1 cellular context compared by ENCODE assay signal in the genomic region with DNA sequence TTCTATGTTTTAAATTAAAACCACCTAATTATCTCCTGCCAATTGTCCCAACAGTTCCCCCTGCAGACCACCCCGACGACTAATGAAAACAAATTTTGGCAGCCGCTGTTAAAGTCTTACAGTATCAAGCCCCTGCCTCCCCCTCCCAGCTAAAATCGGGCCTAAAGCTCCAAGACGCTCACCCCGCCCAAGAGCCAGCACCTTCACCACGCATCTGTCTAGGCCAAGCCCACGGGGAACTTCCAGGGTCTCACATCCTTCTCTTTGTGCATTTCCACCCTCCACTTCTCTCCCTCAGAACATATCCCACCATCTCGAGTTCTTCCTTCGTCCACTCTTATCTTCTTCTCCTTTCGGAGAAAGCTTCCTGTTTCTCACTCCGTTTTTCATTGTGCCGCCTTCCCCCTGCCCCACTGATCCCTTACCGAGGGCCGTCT.
TF ChIP-seq lines count a peak whose summit lies in the region.

No MANE protein-coding gene starts in this region.

TF ChIP-seq in K562, 482 proteins besides CTCF, POLR2A, EP300 and RAD21 (continued from another document):
- TF ChIP-seq, protein P1, sequence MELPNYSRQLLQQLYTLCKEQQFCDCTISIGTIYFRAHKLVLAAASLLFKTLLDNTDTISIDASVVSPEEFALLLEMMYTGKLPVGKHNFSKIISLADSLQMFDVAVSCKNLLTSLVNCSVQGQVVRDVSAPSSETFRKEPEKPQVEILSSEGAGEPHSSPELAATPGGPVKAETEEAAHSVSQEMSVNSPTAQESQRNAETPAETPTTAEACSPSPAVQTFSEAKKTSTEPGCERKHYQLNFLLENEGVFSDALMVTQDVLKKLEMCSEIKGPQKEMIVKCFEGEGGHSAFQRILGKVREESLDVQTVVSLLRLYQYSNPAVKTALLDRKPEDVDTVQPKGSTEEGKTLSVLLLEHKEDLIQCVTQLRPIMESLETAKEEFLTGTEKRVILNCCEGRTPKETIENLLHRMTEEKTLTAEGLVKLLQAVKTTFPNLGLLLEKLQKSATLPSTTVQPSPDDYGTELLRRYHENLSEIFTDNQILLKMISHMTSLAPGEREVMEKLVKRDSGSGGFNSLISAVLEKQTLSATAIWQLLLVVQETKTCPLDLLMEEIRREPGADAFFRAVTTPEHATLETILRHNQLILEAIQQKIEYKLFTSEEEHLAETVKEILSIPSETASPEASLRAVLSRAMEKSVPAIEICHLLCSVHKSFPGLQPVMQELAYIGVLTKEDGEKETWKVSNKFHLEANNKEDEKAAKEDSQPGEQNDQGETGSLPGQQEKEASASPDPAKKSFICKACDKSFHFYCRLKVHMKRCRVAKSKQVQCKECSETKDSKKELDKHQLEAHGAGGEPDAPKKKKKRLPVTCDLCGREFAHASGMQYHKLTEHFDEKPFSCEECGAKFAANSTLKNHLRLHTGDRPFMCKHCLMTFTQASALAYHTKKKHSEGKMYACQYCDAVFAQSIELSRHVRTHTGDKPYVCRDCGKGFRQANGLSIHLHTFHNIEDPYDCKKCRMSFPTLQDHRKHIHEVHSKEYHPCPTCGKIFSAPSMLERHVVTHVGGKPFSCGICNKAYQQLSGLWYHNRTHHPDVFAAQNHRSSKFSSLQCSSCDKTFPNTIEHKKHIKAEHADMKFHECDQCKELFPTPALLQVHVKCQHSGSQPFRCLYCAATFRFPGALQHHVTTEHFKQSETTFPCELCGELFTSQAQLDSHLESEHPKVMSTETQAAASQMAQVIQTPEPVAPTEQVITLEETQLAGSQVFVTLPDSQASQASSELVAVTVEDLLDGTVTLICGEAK (IDR thresholded peaks at IDR 0.05), result peak; percentile 22; the same call in 1 of the 2 replicates
- TF ChIP-seq, protein P1 (CRISPR knock-in tag; IDR thresholded peaks at IDR 0.05), result no peak
- TF ChIP-seq ZSCAN32 (CRISPR knock-in tag; IDR thresholded peaks at IDR 0.05) (peak; percentile 58; the same call in 1 of the 2 replicates), HDGF (IDR thresholded peaks at IDR 0.05) (0 out of 2 replicates have a peak, but pooled peaks have one; percentile 38), ETV6 (IDR thresholded peaks at IDR 0.05; ENCODE audit: borderline replicate concordance in 1 of 2, low read depth in 2 of 2, low read length in 1 of 2) (no peak), ETV6 (CRISPR knock-in tag; IDR thresholded peaks at IDR 0.05; ENCODE audit: borderline replicate concordance) (0 out of 2 replicates have a peak, but pooled peaks have one; percentile 47), ZNF324 (CRISPR knock-in tag; IDR thresholded peaks at IDR 0.05) (peak; percentile 49; the same call in 1 of the 2 replicates), BACH1 (tag; IDR thresholded peaks at IDR 0.05) (no peak), SMAD2 (IDR thresholded peaks at IDR 0.05; ENCODE audit: low read depth, low read length) (no peak), ZNF830 (CRISPR knock-in tag; IDR thresholded peaks at IDR 0.05) (0 out of 2 replicates have a peak, but pooled peaks have one; percentile 48), RBM17 (IDR thresholded peaks at IDR 0.05; ENCODE audit: borderline replicate concordance, low read depth, low read length) (no peak), HDAC1 (IDR thresholded peaks at IDR 0.05) (peak in 1 of 2 experiments; percentile 89; a peak in 2 of 4 replicates), NFRKB (IDR thresholded peaks at IDR 0.05; ENCODE audit: low read depth) (peak; percentile 85; the same call in 1 of the 2 replicates), RFX5 (IDR thresholded peaks at IDR 0.05; ENCODE audit: low read depth, low read length) (no peak), ZNF76 (CRISPR knock-in tag; IDR thresholded peaks at IDR 0.05; ENCODE audit: borderline replicate concordance) (peak; percentile 51; the same call in 1 of the 2 replicates), BRD9 (IDR thresholded peaks at IDR 0.05; ENCODE audit: low read depth, partially characterized antibody) (peak; percentile 77), ZBTB17 (CRISPR knock-in tag; IDR thresholded peaks at IDR 0.05) (0 out of 2 replicates have a peak, but pooled peaks have one; percentile 14), ZNF316 (IDR thresholded peaks at IDR 0.05) (peak; percentile 52), PHF21A (IDR thresholded peaks at IDR 0.05; ENCODE audit: borderline replicate concordance, low read depth) (0 out of 2 replicates have a peak, but pooled peaks have one; percentile 22), NFYB (IDR thresholded peaks at IDR 0.05; ENCODE audit: extremely low read depth, insufficient read length) (no peak), POU5F1 (IDR thresholded peaks at IDR 0.05; ENCODE audit: borderline replicate concordance, low read depth, low read length, partially characterized antibody) (no peak), E2F3 (CRISPR knock-in tag; IDR thresholded peaks at IDR 0.05) (0 out of 2 replicates have a peak, but pooled peaks have one; percentile 13), MIER1 (IDR thresholded peaks at IDR 0.05; ENCODE audit: low read depth) (0 out of 2 replicates have a peak, but pooled peaks have one; percentile 33), HDAC2 (IDR thresholded peaks at IDR 0.05) (peak; percentile 17; the same call in 1 of the 2 replicates)
- TF ChIP-seq, protein P2, sequence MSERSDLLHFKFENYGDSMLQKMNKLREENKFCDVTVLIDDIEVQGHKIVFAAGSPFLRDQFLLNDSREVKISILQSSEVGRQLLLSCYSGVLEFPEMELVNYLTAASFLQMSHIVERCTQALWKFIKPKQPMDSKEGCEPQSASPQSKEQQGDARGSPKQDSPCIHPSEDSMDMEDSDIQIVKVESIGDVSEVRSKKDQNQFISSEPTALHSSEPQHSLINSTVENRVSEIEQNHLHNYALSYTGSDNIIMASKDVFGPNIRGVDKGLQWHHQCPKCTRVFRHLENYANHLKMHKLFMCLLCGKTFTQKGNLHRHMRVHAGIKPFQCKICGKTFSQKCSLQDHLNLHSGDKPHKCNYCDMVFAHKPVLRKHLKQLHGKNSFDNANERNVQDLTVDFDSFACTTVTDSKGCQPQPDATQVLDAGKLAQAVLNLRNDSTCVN (CRISPR knock-in tag; IDR thresholded peaks at IDR 0.05), result 0 out of 2 replicates have a peak, but pooled peaks have one; percentile 64
- TF ChIP-seq, protein P3, sequence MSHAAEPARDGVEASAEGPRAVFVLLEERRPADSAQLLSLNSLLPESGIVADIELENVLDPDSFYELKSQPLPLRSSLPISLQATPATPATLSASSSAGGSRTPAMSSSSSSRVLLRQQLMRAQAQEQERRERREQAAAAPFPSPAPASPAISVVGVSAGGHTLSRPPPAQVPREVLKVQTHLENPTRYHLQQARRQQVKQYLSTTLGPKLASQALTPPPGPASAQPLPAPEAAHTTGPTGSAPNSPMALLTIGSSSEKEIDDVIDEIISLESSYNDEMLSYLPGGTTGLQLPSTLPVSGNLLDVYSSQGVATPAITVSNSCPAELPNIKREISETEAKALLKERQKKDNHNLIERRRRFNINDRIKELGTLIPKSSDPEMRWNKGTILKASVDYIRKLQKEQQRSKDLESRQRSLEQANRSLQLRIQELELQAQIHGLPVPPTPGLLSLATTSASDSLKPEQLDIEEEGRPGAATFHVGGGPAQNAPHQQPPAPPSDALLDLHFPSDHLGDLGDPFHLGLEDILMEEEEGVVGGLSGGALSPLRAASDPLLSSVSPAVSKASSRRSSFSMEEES (CRISPR knock-in tag; IDR thresholded peaks at IDR 0.05), result peak; percentile 7; the same call in 1 of the 2 replicates
- TF ChIP-seq, protein P4, sequence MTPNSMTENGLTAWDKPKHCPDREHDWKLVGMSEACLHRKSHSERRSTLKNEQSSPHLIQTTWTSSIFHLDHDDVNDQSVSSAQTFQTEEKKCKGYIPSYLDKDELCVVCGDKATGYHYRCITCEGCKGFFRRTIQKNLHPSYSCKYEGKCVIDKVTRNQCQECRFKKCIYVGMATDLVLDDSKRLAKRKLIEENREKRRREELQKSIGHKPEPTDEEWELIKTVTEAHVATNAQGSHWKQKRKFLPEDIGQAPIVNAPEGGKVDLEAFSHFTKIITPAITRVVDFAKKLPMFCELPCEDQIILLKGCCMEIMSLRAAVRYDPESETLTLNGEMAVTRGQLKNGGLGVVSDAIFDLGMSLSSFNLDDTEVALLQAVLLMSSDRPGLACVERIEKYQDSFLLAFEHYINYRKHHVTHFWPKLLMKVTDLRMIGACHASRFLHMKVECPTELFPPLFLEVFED (CRISPR knock-in tag; conservative IDR thresholded peaks at IDR 0.05), result peak; percentile 91
- TF ChIP-seq, protein P5, sequence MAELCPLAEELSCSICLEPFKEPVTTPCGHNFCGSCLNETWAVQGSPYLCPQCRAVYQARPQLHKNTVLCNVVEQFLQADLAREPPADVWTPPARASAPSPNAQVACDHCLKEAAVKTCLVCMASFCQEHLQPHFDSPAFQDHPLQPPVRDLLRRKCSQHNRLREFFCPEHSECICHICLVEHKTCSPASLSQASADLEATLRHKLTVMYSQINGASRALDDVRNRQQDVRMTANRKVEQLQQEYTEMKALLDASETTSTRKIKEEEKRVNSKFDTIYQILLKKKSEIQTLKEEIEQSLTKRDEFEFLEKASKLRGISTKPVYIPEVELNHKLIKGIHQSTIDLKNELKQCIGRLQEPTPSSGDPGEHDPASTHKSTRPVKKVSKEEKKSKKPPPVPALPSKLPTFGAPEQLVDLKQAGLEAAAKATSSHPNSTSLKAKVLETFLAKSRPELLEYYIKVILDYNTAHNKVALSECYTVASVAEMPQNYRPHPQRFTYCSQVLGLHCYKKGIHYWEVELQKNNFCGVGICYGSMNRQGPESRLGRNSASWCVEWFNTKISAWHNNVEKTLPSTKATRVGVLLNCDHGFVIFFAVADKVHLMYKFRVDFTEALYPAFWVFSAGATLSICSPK (IDR thresholded peaks at IDR 0.05; ENCODE audit: borderline replicate concordance), result 0 out of 2 replicates have a peak, but pooled peaks have one; percentile 37
- TF ChIP-seq, protein P6, sequence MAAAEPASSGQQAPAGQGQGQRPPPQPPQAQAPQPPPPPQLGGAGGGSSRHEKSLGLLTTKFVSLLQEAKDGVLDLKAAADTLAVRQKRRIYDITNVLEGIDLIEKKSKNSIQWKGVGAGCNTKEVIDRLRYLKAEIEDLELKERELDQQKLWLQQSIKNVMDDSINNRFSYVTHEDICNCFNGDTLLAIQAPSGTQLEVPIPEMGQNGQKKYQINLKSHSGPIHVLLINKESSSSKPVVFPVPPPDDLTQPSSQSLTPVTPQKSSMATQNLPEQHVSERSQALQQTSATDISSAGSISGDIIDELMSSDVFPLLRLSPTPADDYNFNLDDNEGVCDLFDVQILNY (CRISPR knock-in tag; IDR thresholded peaks at IDR 0.05), result peak; percentile 85; the same call in 1 of the 2 replicates
- TF ChIP-seq, protein P7, sequence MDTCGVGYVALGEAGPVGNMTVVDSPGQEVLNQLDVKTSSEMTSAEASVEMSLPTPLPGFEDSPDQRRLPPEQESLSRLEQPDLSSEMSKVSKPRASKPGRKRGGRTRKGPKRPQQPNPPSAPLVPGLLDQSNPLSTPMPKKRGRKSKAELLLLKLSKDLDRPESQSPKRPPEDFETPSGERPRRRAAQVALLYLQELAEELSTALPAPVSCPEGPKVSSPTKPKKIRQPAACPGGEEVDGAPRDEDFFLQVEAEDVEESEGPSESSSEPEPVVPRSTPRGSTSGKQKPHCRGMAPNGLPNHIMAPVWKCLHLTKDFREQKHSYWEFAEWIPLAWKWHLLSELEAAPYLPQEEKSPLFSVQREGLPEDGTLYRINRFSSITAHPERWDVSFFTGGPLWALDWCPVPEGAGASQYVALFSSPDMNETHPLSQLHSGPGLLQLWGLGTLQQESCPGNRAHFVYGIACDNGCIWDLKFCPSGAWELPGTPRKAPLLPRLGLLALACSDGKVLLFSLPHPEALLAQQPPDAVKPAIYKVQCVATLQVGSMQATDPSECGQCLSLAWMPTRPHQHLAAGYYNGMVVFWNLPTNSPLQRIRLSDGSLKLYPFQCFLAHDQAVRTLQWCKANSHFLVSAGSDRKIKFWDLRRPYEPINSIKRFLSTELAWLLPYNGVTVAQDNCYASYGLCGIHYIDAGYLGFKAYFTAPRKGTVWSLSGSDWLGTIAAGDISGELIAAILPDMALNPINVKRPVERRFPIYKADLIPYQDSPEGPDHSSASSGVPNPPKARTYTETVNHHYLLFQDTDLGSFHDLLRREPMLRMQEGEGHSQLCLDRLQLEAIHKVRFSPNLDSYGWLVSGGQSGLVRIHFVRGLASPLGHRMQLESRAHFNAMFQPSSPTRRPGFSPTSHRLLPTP (IDR thresholded peaks at IDR 0.05; ENCODE audit: borderline replicate concordance, extremely low read depth, insufficient read length), result no peak
- TF ChIP-seq, protein P8, sequence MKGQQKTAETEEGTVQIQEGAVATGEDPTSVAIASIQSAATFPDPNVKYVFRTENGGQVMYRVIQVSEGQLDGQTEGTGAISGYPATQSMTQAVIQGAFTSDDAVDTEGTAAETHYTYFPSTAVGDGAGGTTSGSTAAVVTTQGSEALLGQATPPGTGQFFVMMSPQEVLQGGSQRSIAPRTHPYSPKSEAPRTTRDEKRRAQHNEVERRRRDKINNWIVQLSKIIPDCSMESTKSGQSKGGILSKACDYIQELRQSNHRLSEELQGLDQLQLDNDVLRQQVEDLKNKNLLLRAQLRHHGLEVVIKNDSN (CRISPR knock-in tag; IDR thresholded peaks at IDR 0.05), result no peak
